1 cellular context compared by ENCODE assay signal in the genomic region with DNA sequence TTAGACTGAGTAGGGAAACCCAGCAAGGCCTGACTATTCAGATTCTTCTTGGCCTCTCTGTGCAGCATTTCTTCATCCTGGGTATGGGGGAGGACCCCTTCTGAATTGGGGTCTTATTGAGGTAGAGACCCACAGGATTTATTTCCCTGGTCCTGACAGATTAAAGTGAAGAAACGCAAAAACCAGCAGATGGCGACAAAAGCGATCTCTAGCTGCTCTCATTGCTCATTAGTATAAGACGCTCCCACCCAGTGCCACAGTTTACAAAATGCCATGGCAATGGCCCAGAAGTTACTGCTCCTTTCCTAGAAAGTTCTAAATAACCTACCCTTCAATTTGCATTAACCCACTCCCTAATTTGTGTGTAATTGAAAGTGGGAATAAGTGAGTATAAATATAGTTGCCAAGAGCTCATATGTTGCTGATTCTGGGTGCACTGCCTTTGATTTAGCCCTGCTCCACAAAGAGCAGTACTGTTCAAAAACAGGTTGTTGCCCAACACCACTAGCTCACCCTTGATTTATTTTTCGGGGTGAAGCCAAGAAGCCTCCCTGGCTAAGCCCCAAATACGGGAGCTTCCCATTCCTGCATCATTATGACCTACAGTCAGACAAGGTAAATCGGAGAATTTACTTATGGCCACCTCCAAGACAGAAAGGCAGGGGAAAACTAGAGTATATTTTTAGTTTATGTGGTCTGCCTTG.
TF ChIP-seq lines count a peak whose summit lies in the region.

No MANE protein-coding gene starts in this region.

TF ChIP-seq in endothelial cell of umbilical vein, 7 proteins besides CTCF, POLR2A, EP300 and RAD21:
- TF ChIP-seq MYC (IDR thresholded peaks at IDR 0.05; ENCODE audit: low read depth, low read length) = no peak
- no peak for TF ChIP-seq EZH2 (IDR thresholded peaks at IDR 0.05; ENCODE audit: borderline replicate concordance, low read depth, low read length, severe bottlenecking)
- TF ChIP-seq JUN (IDR thresholded peaks at IDR 0.05; ENCODE audit: borderline replicate concordance, insufficient read depth, insufficient read length, low read depth) = no peak
- no peak for TF ChIP-seq FOS (IDR thresholded peaks at IDR 0.05; ENCODE audit: borderline replicate concordance, insufficient read depth, low read length)
- TF ChIP-seq GATA2 (IDR thresholded peaks at IDR 0.05; ENCODE audit: insufficient read depth, insufficient read length, low read depth, low read length) = no peak
- TF ChIP-seq POLR2AphosphoS5 (IDR thresholded peaks at IDR 0.05; ENCODE audit: insufficient read depth, low read depth, low read length) = no peak
- TF ChIP-seq, protein P1, sequence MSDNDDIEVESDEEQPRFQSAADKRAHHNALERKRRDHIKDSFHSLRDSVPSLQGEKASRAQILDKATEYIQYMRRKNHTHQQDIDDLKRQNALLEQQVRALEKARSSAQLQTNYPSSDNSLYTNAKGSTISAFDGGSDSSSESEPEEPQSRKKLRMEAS (IDR thresholded peaks at IDR 0.05; ENCODE audit: insufficient read depth, insufficient read length) = no peak
